In genomic region chr11:75560644-75561043, GRCh38 we compare ENCODE assay signal across 12 cellular contexts. TPM values are rescaled to one million over a fixed set of nuclear protein-coding genes. Genes with fewer than 3 reads are reported as not detected.
DNase-seq lines count a peak whose midpoint lies in the region; ATAC-seq and TF ChIP-seq lines count a peak whose summit lies in the region.
"Had no signal": no experiment of that assay in that cellular context is flagged by ENCODE, and none has a peak within 500 bp of the region (broad histone marks: within the 10 kb centered on the region; RNA-seq: fewer than 3 reads in every experiment).

No MANE protein-coding gene starts in this region.

- H3K27ac ChIP-seq in gastroesophageal sphincter = peak overlapping the region; percentile 98 to 100 (median 99)
- H3K27ac ChIP-seq in sigmoid colon = peak overlapping the region; percentile 98 to 100 (median 100)
- H3K27ac ChIP-seq: HL-60, neutrophil had no signal

- H3K4me1 ChIP-seq in gastroesophageal sphincter (peaks cover 9 to 92% (median 56%) of the 10 kb centered on the region in 3 donors), sigmoid colon (peaks cover 0 to 83% (median 79%) of the 10 kb centered on the region in 4 donors)

- peaks cover 32% of the 10 kb centered on the region for H3K4me1 Mint-ChIP-seq in activated CD4-positive, alpha-beta memory T cell treated with anti-CD3 and anti-CD28 coated beads for 36 hours (ENCODE audit: low read depth)

- no peak for ATAC-seq in gastroesophageal sphincter
- ATAC-seq: PC-3 had no signal

- TF ChIP-seq EP300 in gastroesophageal sphincter (IDR thresholded peaks at IDR 0.05) (no peak), sigmoid colon (IDR thresholded peaks at IDR 0.05) (no peak)

- intact Hi-C loops in activated CD4-positive, alpha-beta memory T cell treated with anti-CD3 and anti-CD28 coated beads for 36 hours (cut with micrococcal nuclease) = no loop called here
- intact Hi-C loops in sigmoid colon (cut with DNase I) = no loop called here

- H3K27me3 Mint-ChIP-seq in activated CD4-positive, alpha-beta memory T cell treated with anti-CD3 and anti-CD28 coated beads for 36 hours = no peaks in the 10 kb centered on the region

- peak overlapping the region; percentile 40 for H3K4me3 Mint-ChIP-seq in activated CD4-positive, alpha-beta memory T cell treated with anti-CD3 and anti-CD28 coated beads for 36 hours

- DNase-seq in EH (ENCODE audit: low read depth) (peak; percentile 62), sigmoid colon (no peak), SHP77 (lab: John Stamatoyannopoulos, UW) (no peak), NCI-H2029 (lab: John Stamatoyannopoulos, UW) (no peak), NCI-H2196 treated with DMSO at 0.1 percent for 48 hours (lab: John Stamatoyannopoulos, UW; ENCODE audit: unreplicated experiment) (no peak), NCI-H2107 treated with DMSO at 0.1 percent for 48 hours (lab: John Stamatoyannopoulos, UW; ENCODE audit: unreplicated experiment) (no peak)
- DNase-seq in activated CD4-positive, alpha-beta memory T cell treated with anti-CD3 and anti-CD28 coated beads for 36 hours = peak; percentile 25
- DNase-seq: NCI-H1436, PC-3 had no signal

- H3K27ac Mint-ChIP-seq in activated CD4-positive, alpha-beta memory T cell treated with anti-CD3 and anti-CD28 coated beads for 36 hours = no peak overlapping the region

- H3K27me3 ChIP-seq in gastroesophageal sphincter (no peaks in the 10 kb centered on the region), sigmoid colon (no peaks in the 10 kb centered on the region)

- no peaks in the 10 kb centered on the region for H3K9me3 ChIP-seq in gastroesophageal sphincter
- no peaks in the 10 kb centered on the region for H3K9me3 ChIP-seq in sigmoid colon
- H3K9me3 ChIP-seq: neutrophil had no signal

- POLR2A ChIA-PET in activated CD4-positive, alpha-beta memory T cell treated with anti-CD3 and anti-CD28 coated beads for 36 hours (lab: Charles Lee) = interaction anchor here (0.8 kb wide), 1 partner anchor 35 kb away, joined by 3 read pairs; no protein-coding TSS in a partner anchor

- H3K4me3 ChIP-seq in gastroesophageal sphincter = no peak overlapping the region
- H3K4me3 ChIP-seq in sigmoid colon = no peak overlapping the region

- WGBS in gastroesophageal sphincter (ENCODE audit: low coverage in 1 of 2), 2 donors = 50 to 60% methylated on average over 1 of the region's 1 CpG
- WGBS in sigmoid colon, 2 donors = 77 to 84% methylated on average over 1 of the region's 1 CpG

- TF ChIP-seq POLR2A in gastroesophageal sphincter (IDR thresholded peaks at IDR 0.05) = no peak
- no peak for TF ChIP-seq POLR2A in sigmoid colon (IDR thresholded peaks at IDR 0.05)

- H3K9me3 Mint-ChIP-seq in activated CD4-positive, alpha-beta memory T cell treated with anti-CD3 and anti-CD28 coated beads for 36 hours = no peaks in the 10 kb centered on the region

- H3K36me3 ChIP-seq in gastroesophageal sphincter = peaks cover 0 to 9% of the 10 kb centered on the region in 2 donors
- no peaks in the 10 kb centered on the region for H3K36me3 ChIP-seq in sigmoid colon
- H3K36me3 ChIP-seq: neutrophil had no signal

- TF ChIP-seq CTCF in gastroesophageal sphincter (IDR thresholded peaks at IDR 0.05) (no peak), sigmoid colon (IDR thresholded peaks at IDR 0.05) (no peak)

- no peaks in the 10 kb centered on the region for H3K36me3 Mint-ChIP-seq in activated CD4-positive, alpha-beta memory T cell treated with anti-CD3 and anti-CD28 coated beads for 36 hours

- CTCF ChIA-PET in activated CD4-positive, alpha-beta memory T cell treated with anti-CD3 and anti-CD28 coated beads for 36 hours (lab: Charles Lee) = interaction anchor here (0.6 to 2.6 kb wide), 7 partner anchors 14 to 116 kb away, joined by 3 to 5 read pairs (median 3); partner anchors contain the start of gene GDPD5

RNA-seq across cellular contexts. Expression of gene SERPINH1, which starts 1.4 kb away (rescaled TPM):
- total RNA-seq in activated CD4-positive, alpha-beta memory T cell treated with anti-CD3 and anti-CD28 coated beads for 36 hours = 10 to 100 TPM; 15.2 to 17.4 TPM
- total RNA-seq in gastroesophageal sphincter = 100 to 1,000 TPM; 127 to 284 (median 175) TPM
- total RNA-seq in sigmoid colon = 100 to 1,000 TPM; 151 to 201 (median 172) TPM
- polyA plus RNA-seq in sigmoid colon = 10 to 100 TPM; 12.0 to 57.1 (median 17.6) TPM

RNA-seq across cellular contexts. Expression of gene GDPD5, which starts 34.9 kb away (rescaled TPM):
- total RNA-seq in activated CD4-positive, alpha-beta memory T cell treated with anti-CD3 and anti-CD28 coated beads for 36 hours = 10 to 100 TPM; 26.5 to 32.0 TPM
- total RNA-seq in gastroesophageal sphincter (1 to 10 TPM; 3.8 to 9.3 (median 6.4) TPM), sigmoid colon (1 to 10 TPM; 4.3 to 7.5 (median 5.8) TPM)
- polyA plus RNA-seq in sigmoid colon = 1 to 10 TPM in 2 of 3 donors, not detected in 1; 2.4 to 8.1 TPM

Comparison
In these comparisons a context has a peak if more than half of its experiments do, and no peak if none do; other contexts are left out.
1. DNase-seq: peak in EH (single experiment) and activated CD4-positive, alpha-beta memory T cell treated with anti-CD3 and anti-CD28 coated beads for 36 hours (single experiment); none in sigmoid colon (single experiment), SHP77 (0 of 2), NCI-H2029 (single experiment), NCI-H2196 treated with DMSO at 0.1 percent for 48 hours (single experiment) and NCI-H2107 treated with DMSO at 0.1 percent for 48 hours (single experiment).
2. RNA of gene SERPINH1, which starts 1.4 kb away (total RNA-seq): 127 to 284 TPM in gastroesophageal sphincter and 151 to 201 TPM in sigmoid colon; 15.2 to 17.4 TPM in activated CD4-positive, alpha-beta memory T cell treated with anti-CD3 and anti-CD28 coated beads for 36 hours; every median in the first group is over 4 times any median in the second.